13 cellular contexts compared by ENCODE assay signal in genomic region chr1:226728448-226728847, GRCh38. TPM values are rescaled to one million over a fixed set of nuclear protein-coding genes. Genes with fewer than 3 reads are reported as not detected.
A peak's percentile ranks its signal among the peaks of the same experiment; 100 is the strongest.
DNase-seq lines count a peak whose midpoint lies in the region; ATAC-seq and TF ChIP-seq lines count a peak whose summit lies in the region.
"Had no signal": no experiment of that assay in that cellular context is flagged by ENCODE, and none has a peak within 500 bp of the region (broad histone marks: within the 10 kb centered on the region; RNA-seq: fewer than 3 reads in every experiment).

No MANE protein-coding gene starts in this region.

- no peak for TF ChIP-seq CTCF in CD8-positive, alpha-beta T cell (IDR thresholded peaks at IDR 0.05)
- TF ChIP-seq CTCF in OCI-LY7 (conservative IDR thresholded peaks at IDR 0.05; ENCODE audit: low read length), result no peak
- no peak for TF ChIP-seq CTCF in sigmoid colon (IDR thresholded peaks at IDR 0.05)

- ATAC-seq in CD8-positive, alpha-beta T cell, result peak; percentile 17
- ATAC-seq in GM18870 (IDR thresholded peaks at IDR 0.05; ENCODE audit: unreplicated experiment) (no peak), GM21786 (IDR thresholded peaks at IDR 0.05; ENCODE audit: unreplicated experiment) (no peak)
- ATAC-seq: foreskin keratinocyte had no signal

- H3K27me3 ChIP-seq in CD8-positive, alpha-beta T cell (ENCODE audit: insufficient read depth, low read length), result no peaks in the 10 kb centered on the region
- no peaks in the 10 kb centered on the region for H3K27me3 ChIP-seq in sigmoid colon
- H3K27me3 ChIP-seq: foreskin keratinocyte had no signal

- POLR2A ChIA-PET in CD8-positive, alpha-beta T cell (lab: Charles Lee), result interaction anchor here (2.0 kb wide), 1 partner anchor 41 kb away, joined by 5 read pairs; no protein-coding TSS in a partner anchor
- POLR2A ChIA-PET in OCI-LY7 (lab: Charles Lee), result interaction anchor here (0.6 to 1.6 kb wide), 3 partner anchors 20 to 624 kb away, joined by 3 to 4 read pairs (median 3); no protein-coding TSS in a partner anchor

- no peak for TF ChIP-seq EP300 in sigmoid colon (IDR thresholded peaks at IDR 0.05)

- TF ChIP-seq POLR2A in sigmoid colon (IDR thresholded peaks at IDR 0.05), result no peak

- peaks cover 23% of the 10 kb centered on the region for H4K20me1 ChIP-seq in OCI-LY7 (ENCODE audit: insufficient read depth, low read length)

- CTCF ChIA-PET in CD8-positive, alpha-beta T cell (lab: Charles Lee), result interaction anchor here (0.9 to 1.4 kb wide), 3 partner anchors 14 to 85 kb away, joined by 3 to 4 read pairs (median 3); no protein-coding TSS in a partner anchor
- CTCF ChIA-PET in OCI-LY7 (lab: Charles Lee; ENCODE audit: unreplicated experiment), result no interaction called here

- peak overlapping the region; percentile 94 for H3K27ac Mint-ChIP-seq in CD8-positive, alpha-beta T cell
- H3K27ac Mint-ChIP-seq: HFFc6 had no signal

- whole genome bisulfite sequencing in sigmoid colon, 2 donors, result 69 to 88% methylated on average over 6 of the region's 6 CpGs

- no peaks in the 10 kb centered on the region for H3K9me3 Mint-ChIP-seq in CD8-positive, alpha-beta T cell
- H3K9me3 Mint-ChIP-seq: HFFc6 had no signal

- H3K4me1 ChIP-seq in CD8-positive, alpha-beta T cell (ENCODE audit: insufficient read depth, low read length), result peaks cover 80% of the 10 kb centered on the region
- H3K4me1 ChIP-seq in OCI-LY7 (ENCODE audit: insufficient read depth, low read length, poor library complexity, severe bottlenecking) (peaks cover 99% of the 10 kb centered on the region), sigmoid colon (peaks cover 0 to 98% (median 89%) of the 10 kb centered on the region in 4 donors)
- H3K4me1 ChIP-seq: foreskin keratinocyte had no signal

- H3K4me1 Mint-ChIP-seq in CD8-positive, alpha-beta T cell (ENCODE audit: low read depth), result peaks cover 88% of the 10 kb centered on the region

- no peaks in the 10 kb centered on the region for H3K9me2 ChIP-seq in OCI-LY7 (ENCODE audit: insufficient read depth, low read length)

- peaks cover 14% of the 10 kb centered on the region for H3K36me3 ChIP-seq in CD8-positive, alpha-beta T cell (ENCODE audit: insufficient read depth, low read length)
- H3K36me3 ChIP-seq in OCI-LY7 (ENCODE audit: insufficient read depth, low read length), result peaks cover 93% of the 10 kb centered on the region
- peaks cover 0 to 6% (median 0%) of the 10 kb centered on the region in 4 donors for H3K36me3 ChIP-seq in sigmoid colon

- H3K79me2 ChIP-seq in OCI-LY7 (ENCODE audit: insufficient read depth, low read depth, low read length), result peaks cover 100% of the 10 kb centered on the region

- no peaks in the 10 kb centered on the region for H3K27me3 Mint-ChIP-seq in CD8-positive, alpha-beta T cell (ENCODE audit: low read depth)

- peak overlapping the region; percentile 30 for H3K4me3 ChIP-seq in CD8-positive, alpha-beta T cell (ENCODE audit: low read depth, low read length)
- H3K4me3 ChIP-seq in OCI-LY7 (ENCODE audit: low read depth, low read length, poor library complexity, severe bottlenecking) (no peak overlapping the region), sigmoid colon (no peak overlapping the region)

- H3K27ac ChIP-seq in CD8-positive, alpha-beta T cell (ENCODE audit: low read depth, low read length), result peak overlapping the region; percentile 12
- peak overlapping the region; percentile 61 for H3K27ac ChIP-seq in OCI-LY7 (ENCODE audit: low read depth, low read length, poor library complexity, severe bottlenecking)
- peak overlapping the region; percentile 11 for H3K27ac ChIP-seq in cingulate gyrus (ENCODE audit: low read depth, low read length)
- peak overlapping the region; percentile 40 to 95 (median 79) for H3K27ac ChIP-seq in sigmoid colon
- H3K27ac ChIP-seq: foreskin keratinocyte had no signal

- H3K4me2 ChIP-seq in OCI-LY7 (ENCODE audit: low read length), result peak overlapping the region; percentile 82

- BruUV-seq in OCI-LY7 (replicated peaks; lab: Mats Ljungman, UMichigan), result no TSS peak

- H3K9me3 ChIP-seq in CD8-positive, alpha-beta T cell (ENCODE audit: low read length), result no peaks in the 10 kb centered on the region
- H3K9me3 ChIP-seq in OCI-LY7 (ENCODE audit: low read length), result no peaks in the 10 kb centered on the region
- H3K9me3 ChIP-seq in sigmoid colon, result no peaks in the 10 kb centered on the region

- DNase-seq in CD8-positive, alpha-beta T cell, result no peak
- DNase-seq in OCI-LY7 (ENCODE audit: low spot score) (no peak), sigmoid colon (no peak), mesenteric fat pad (ENCODE audit: low spot score) (no peak)
- DNase-seq: aorta; foreskin keratinocyte; HFFc6; NCI-H345; stimulated activated CD4-positive, alpha-beta T cell treated with anti-CD3 and anti-CD28 coated beads, Interleukin-4, amount 100 ng/mL, for 1 hour; stimulated activated naive CD4-positive, alpha-beta T cell treated with Interleukin-2 at 50 U/mL for 16 hours had no signal

- peak overlapping the region; percentile 94 for H3K4me3 Mint-ChIP-seq in CD8-positive, alpha-beta T cell
- H3K4me3 Mint-ChIP-seq: HFFc6 had no signal

- no peak overlapping the region for H2AFZ ChIP-seq in OCI-LY7 (ENCODE audit: low read length)

- H3K36me3 Mint-ChIP-seq in CD8-positive, alpha-beta T cell, result peaks cover 91% of the 10 kb centered on the region

- intact Hi-C loops in CD8-positive, alpha-beta T cell (cut with DNase I, micrococcal nuclease), result loop anchor here in 1 of 2 experiments (1.0 kb wide), 1 partner anchor 10 kb away; no protein-coding TSS in a partner anchor
- intact Hi-C loops in OCI-LY7 (cut with micrococcal nuclease; ENCODE audit: unreplicated experiment) (no loop called here), sigmoid colon (cut with DNase I) (no loop called here)

RNA-seq across cellular contexts. Expression of gene ITPKB, which starts 10.6 kb away (rescaled TPM):
- 100 to 1,000 TPM; 504 to 516 TPM for total RNA-seq in CD8-positive, alpha-beta T cell
- total RNA-seq in OCI-LY7 (2014; rRNA removed; shearing (Covaris generic)), result 17.8 and 20.5 TPM in 2 replicates
- total RNA-seq in OCI-LY7 (2022) (33.3 and 33.4 TPM in 2 replicates), sigmoid colon (10 to 100 TPM; 52.4 to 80.9 (median 61.7) TPM), mesenteric fat pad (34.9 TPM)
- 10 to 100 TPM in 1 of 3 donors, 1 to 10 TPM in 2; 1.4 to 20.4 (median 4.2) TPM for polyA plus RNA-seq in sigmoid colon

Comparison
In these comparisons a context has a peak if more than half of its experiments do, and no peak if none do; other contexts are left out.
1. H3K27ac ChIP-seq: peak in every context shown above with its lines; median percentile 79 in sigmoid colon; 61 in OCI-LY7; 12 in CD8-positive, alpha-beta T cell; 11 in cingulate gyrus.
2. RNA of gene ITPKB, which starts 10.6 kb away (total RNA-seq): 504 to 516 TPM in CD8-positive, alpha-beta T cell; 52.4 to 80.9 TPM in sigmoid colon, 34.9 TPM in mesenteric fat pad (single experiment) and 17.8 to 33.4 TPM in OCI-LY7; every median in the first group is over 4 times any median in the second.